8 cellular contexts compared by ENCODE assay signal in genomic region chr10:36211856-36212255, GRCh38.
"Had no signal": no experiment of that assay in that cellular context is flagged by ENCODE, and none has a peak within 500 bp of the region (broad histone marks: within the 10 kb centered on the region; RNA-seq: fewer than 3 reads in every experiment).

No MANE protein-coding gene starts in this region.

- H2AFZ ChIP-seq: GM23248 had no signal

- H3K36me3 ChIP-seq: HAP-1 had no signal

- H3K27ac Mint-ChIP-seq: HFFc6 had no signal

- ATAC-seq: HCT116, K562 had no signal

- H3K4me3 ChIP-seq: GM23248, HAP-1, K562 had no signal

- H3K4me1 ChIP-seq: HAP-1 had no signal

- H3K27ac ChIP-seq: GM23248 had no signal

- H3K9ac ChIP-seq: GM23248 had no signal

- H3K4me3 Mint-ChIP-seq: HFFc6 had no signal

- DNase-seq: GM23248, GOT3, H7, HFFc6, IMR-90 had no signal

- H3K9me3 ChIP-seq: HAP-1 had no signal
